ENCODE assay signal across 16 cellular contexts in genomic region chr11:33617672-33618362, GRCh38.
"Had no signal": no experiment of that assay in that cellular context is flagged by ENCODE, and none has a peak within 500 bp of the region (broad histone marks: within the 10 kb centered on the region; RNA-seq: fewer than 3 reads in every experiment).

No MANE protein-coding gene starts in this region.

- H2AFZ ChIP-seq: neural progenitor cell had no signal

- H3K4me1 ChIP-seq: lower lobe of right lung, neural progenitor cell, pancreas had no signal

- ATAC-seq: effector memory CD8-positive, alpha-beta T cell; lower lobe of right lung had no signal

- H3K9me3 ChIP-seq: lower lobe of right lung, pancreas, thoracic aorta had no signal

- H3K27me3 ChIP-seq: neural progenitor cell, pancreas had no signal

- H3K9ac ChIP-seq: neural progenitor cell had no signal

- H3K36me3 ChIP-seq: lower lobe of right lung, neural progenitor cell, pancreas, thoracic aorta had no signal

- H3K27ac ChIP-seq: lower lobe of right lung, neural progenitor cell, pancreas, thoracic aorta had no signal

- H3K27ac Mint-ChIP-seq: activated B cell treated with CpG ODN at 0.5 μM for 24 hours; activated CD4-positive, alpha-beta T cell treated with anti-CD3 and anti-CD28 coated beads, Interleukin-2, amount 10 ng/mL, durations not matched to agents 24 days and 14 days; activated naive CD4-positive, alpha-beta T cell treated with anti-CD3 and anti-CD28 coated beads, Interleukin-2, amount 50 U/mL, for 24 hours; activated T-helper 2 cell treated with anti-CD3 and anti-CD28 coated beads, Interferon-gamma antibody, Interleukin-2, Interleukin-4, amounts not matched to agents 10 μg/mL and 5 μg/mL and 100 μg/mL, durations not matched to agents 14 hours and 24 hours and 36 hours; effector memory CD8-positive, alpha-beta T cell; immature natural killer cell; neural progenitor cell; stimulated activated naive CD8-positive, alpha-beta T cell treated with anti-CD3 and anti-CD28 coated beads, Interleukin-15, Interleukin-2, amounts not matched to agents 100 ng/mL and 50 ng/mL, for 24 hours had no signal

- H3K4me3 Mint-ChIP-seq: activated B cell treated with CpG ODN at 0.5 μM for 24 hours; activated CD4-positive, alpha-beta T cell treated with anti-CD3 and anti-CD28 coated beads, Interleukin-2, amount 10 ng/mL, durations not matched to agents 24 days and 14 days; activated naive CD4-positive, alpha-beta T cell treated with anti-CD3 and anti-CD28 coated beads, Interleukin-2, amount 50 U/mL, for 24 hours; effector memory CD8-positive, alpha-beta T cell; immature natural killer cell; neural progenitor cell; stimulated activated naive CD8-positive, alpha-beta T cell treated with anti-CD3 and anti-CD28 coated beads, Interleukin-15, Interleukin-2, amounts not matched to agents 100 ng/mL and 50 ng/mL, for 24 hours had no signal

- H3K4me2 ChIP-seq: neural progenitor cell had no signal

- H3K4me3 ChIP-seq: lower lobe of right lung, neural progenitor cell, pancreas, thoracic aorta had no signal

- H3K4me1 Mint-ChIP-seq: activated B cell treated with CpG ODN at 0.5 μM for 24 hours; activated CD4-positive, alpha-beta T cell treated with anti-CD3 and anti-CD28 coated beads, Interleukin-2, amount 10 ng/mL, durations not matched to agents 24 days and 14 days; activated naive CD4-positive, alpha-beta T cell treated with anti-CD3 and anti-CD28 coated beads, Interleukin-2, amount 50 U/mL, for 24 hours; immature natural killer cell had no signal

- FAIRE-seq: pancreas had no signal

- DNase-seq: activated B cell treated with CpG ODN at 0.5 μM for 24 hours; activated CD4-positive, alpha-beta T cell treated with anti-CD3 and anti-CD28 coated beads, Interleukin-2, amount 10 ng/mL, durations not matched to agents 24 days and 14 days; activated CD8-positive, alpha-beta memory T cell treated with anti-CD3 and anti-CD28 coated beads for 24 hours; effector memory CD8-positive, alpha-beta T cell; erythroblast; immature natural killer cell; lower lobe of right lung; midbrain; pancreas; stimulated activated CD4-positive, alpha-beta T cell treated with anti-CD3 and anti-CD28 coated beads, Interleukin-4, amount 100 ng/mL, for 24 hours; T-helper 1 cell had no signal

- H3K36me3 Mint-ChIP-seq: activated naive CD4-positive, alpha-beta T cell treated with anti-CD3 and anti-CD28 coated beads, Interleukin-2, amount 50 U/mL, for 24 hours; immature natural killer cell had no signal

- H3K9me3 Mint-ChIP-seq: activated B cell treated with CpG ODN at 0.5 μM for 24 hours; activated CD4-positive, alpha-beta T cell treated with anti-CD3 and anti-CD28 coated beads, Interleukin-2, amount 10 ng/mL, durations not matched to agents 24 days and 14 days; activated naive CD4-positive, alpha-beta T cell treated with anti-CD3 and anti-CD28 coated beads, Interleukin-2, amount 50 U/mL, for 24 hours; activated T-helper 2 cell treated with anti-CD3 and anti-CD28 coated beads, Interferon-gamma antibody, Interleukin-2, Interleukin-4, amounts not matched to agents 10 μg/mL and 5 μg/mL and 100 μg/mL, durations not matched to agents 14 hours and 24 hours and 36 hours; effector memory CD8-positive, alpha-beta T cell; immature natural killer cell; neural progenitor cell; stimulated activated naive CD8-positive, alpha-beta T cell treated with anti-CD3 and anti-CD28 coated beads, Interleukin-15, Interleukin-2, amounts not matched to agents 100 ng/mL and 50 ng/mL, for 24 hours had no signal
